1 cellular context compared by ENCODE assay signal in the genomic region with DNA sequence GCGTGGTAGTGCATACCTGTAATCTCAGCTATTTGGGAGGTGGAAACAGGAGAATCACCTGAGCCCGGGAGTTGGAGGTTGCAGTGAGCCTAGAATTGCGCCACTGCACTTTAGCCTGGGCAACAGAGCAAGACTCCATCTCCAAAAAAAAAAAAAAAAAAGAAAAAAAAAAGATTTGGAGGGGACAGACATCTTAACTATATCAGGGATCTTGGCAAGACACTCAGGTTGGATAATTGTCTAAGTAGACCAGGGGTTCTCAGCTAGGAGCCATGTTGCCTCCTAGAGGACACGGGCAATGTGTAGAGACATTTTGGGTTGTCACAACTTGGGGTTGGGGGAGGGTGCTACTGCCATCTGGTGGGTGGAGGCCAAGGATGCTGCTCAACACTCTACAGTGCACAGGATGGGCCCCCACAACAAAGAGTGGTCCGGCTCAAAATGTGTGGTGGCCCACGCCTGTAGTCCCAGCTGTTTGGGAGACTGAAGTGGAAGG.
TF ChIP-seq lines count a peak whose summit lies in the region.

No MANE protein-coding gene starts in this region.

TF ChIP-seq in GM23338, 12 proteins besides CTCF, POLR2A, EP300 and RAD21 (continued from another document):
- TF ChIP-seq, protein P1, sequence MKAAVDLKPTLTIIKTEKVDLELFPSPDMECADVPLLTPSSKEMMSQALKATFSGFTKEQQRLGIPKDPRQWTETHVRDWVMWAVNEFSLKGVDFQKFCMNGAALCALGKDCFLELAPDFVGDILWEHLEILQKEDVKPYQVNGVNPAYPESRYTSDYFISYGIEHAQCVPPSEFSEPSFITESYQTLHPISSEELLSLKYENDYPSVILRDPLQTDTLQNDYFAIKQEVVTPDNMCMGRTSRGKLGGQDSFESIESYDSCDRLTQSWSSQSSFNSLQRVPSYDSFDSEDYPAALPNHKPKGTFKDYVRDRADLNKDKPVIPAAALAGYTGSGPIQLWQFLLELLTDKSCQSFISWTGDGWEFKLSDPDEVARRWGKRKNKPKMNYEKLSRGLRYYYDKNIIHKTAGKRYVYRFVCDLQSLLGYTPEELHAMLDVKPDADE (IDR thresholded peaks at IDR 0.05) = no peak
- TF ChIP-seq POLR2AphosphoS5 (IDR thresholded peaks at IDR 0.05; ENCODE audit: low read depth) = no peak
TF ChIP-seq in GM23338: peak in this region for 0.
